Comparison of ENCODE assay signal across 8 cellular contexts in the genomic region with DNA sequence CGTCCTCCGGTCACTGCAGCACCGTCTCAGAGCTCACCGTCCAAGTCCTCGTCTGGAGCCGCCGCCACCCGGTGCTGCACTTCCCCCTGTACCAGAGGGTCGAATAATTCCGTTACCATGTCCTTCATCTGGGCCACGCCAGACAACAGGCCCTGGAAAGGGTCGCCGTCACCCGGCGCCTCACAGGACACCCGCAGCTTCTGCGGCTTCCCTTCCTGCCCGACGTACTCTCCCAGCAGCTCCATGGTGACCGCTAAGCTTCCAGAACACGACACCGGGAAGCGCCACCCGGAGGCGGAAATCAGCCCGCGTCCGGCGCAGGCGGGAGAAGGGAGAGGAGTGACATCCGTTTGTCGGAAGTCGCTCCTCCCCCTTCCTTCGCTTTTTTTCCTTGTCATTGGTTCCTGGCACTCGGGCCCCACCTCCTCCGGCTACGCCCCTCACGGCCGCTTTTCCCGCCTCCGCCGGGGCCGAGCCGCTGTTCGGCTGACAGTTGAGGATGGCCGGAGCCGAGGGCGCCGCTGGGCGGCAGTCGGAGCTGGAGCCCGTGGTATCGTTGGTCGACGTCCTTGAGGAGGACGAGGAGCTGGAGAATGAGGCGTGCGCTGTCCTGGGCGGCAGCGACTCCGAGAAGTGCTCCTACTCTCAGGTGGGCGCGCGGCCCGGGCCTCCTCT. TPM values are rescaled to one million over a fixed set of nuclear protein-coding genes. Genes with fewer than 3 reads are reported as not detected.
DNase-seq lines count a peak whose midpoint lies in the region; TF ChIP-seq lines count a peak whose summit lies in the region.

GON7 (minus strand) TSS at position 273 of the 675 bp plus-strand sequence; CDS start at position 245, 28 bp downstream.
A gene with protein sequence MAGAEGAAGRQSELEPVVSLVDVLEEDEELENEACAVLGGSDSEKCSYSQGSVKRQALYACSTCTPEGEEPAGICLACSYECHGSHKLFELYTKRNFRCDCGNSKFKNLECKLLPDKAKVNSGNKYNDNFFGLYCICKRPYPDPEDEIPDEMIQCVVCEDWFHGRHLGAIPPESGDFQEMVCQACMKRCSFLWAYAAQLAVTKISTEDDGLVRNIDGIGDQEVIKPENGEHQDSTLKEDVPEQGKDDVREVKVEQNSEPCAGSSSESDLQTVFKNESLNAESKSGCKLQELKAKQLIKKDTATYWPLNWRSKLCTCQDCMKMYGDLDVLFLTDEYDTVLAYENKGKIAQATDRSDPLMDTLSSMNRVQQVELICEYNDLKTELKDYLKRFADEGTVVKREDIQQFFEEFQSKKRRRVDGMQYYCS (plus strand): TSS at position 464 of the 675 bp plus-strand sequence. CDS start 36 bp downstream, at position 500.

- H3K4me3 Mint-ChIP-seq in nephron: peak within 1 kb of the TSS; percentile 83 to 100 (median 98)
- H3K4me3 Mint-ChIP-seq in stimulated activated naive CD8-positive, alpha-beta T cell treated with anti-CD3 and anti-CD28 coated beads, Interleukin-15, Interleukin-2, amounts not matched to agents 100 ng/mL and 50 ng/mL, for 24 hours: peak within 1 kb of the TSS; percentile 95

- H3K27ac Mint-ChIP-seq in nephron: peak within 1 kb of the TSS; percentile 6 to 72 (median 61)
- H3K27ac Mint-ChIP-seq in stimulated activated naive CD8-positive, alpha-beta T cell treated with anti-CD3 and anti-CD28 coated beads, Interleukin-15, Interleukin-2, amounts not matched to agents 100 ng/mL and 50 ng/mL, for 24 hours: peak within 1 kb of the TSS; percentile 94

- TF ChIP-seq CTCF in fibroblast of pulmonary artery (IDR thresholded peaks at IDR 0.05; ENCODE audit: low read length, missing control alignments) (peak; percentile 17), nephron (IDR thresholded peaks at IDR 0.05; ENCODE audit: unreplicated experiment in 3 of 3) (peak in 2 of 3 experiments; percentile 0 to 6)

- peaks cover 11% of the 10 kb centered on the region for H3K36me3 Mint-ChIP-seq in nephron (ENCODE audit: low read depth)
- peaks cover 38% of the 10 kb centered on the region for H3K36me3 Mint-ChIP-seq in stimulated activated naive CD8-positive, alpha-beta T cell treated with anti-CD3 and anti-CD28 coated beads, Interleukin-15, Interleukin-2, amounts not matched to agents 100 ng/mL and 50 ng/mL, for 24 hours (ENCODE audit: low read depth)

- in situ Hi-C loops in G401 (cut with HindIII; ENCODE audit: low sequenced_read_pairs): no loop called here

- H3K27me3 ChIP-seq in H7 (ENCODE audit: control insufficient read depth, insufficient read depth, low read length): no peaks in the 10 kb centered on the region

- no peaks in the 10 kb centered on the region for H3K27me3 Mint-ChIP-seq in nephron (ENCODE audit: low read depth)
- no peaks in the 10 kb centered on the region for H3K27me3 Mint-ChIP-seq in stimulated activated naive CD8-positive, alpha-beta T cell treated with anti-CD3 and anti-CD28 coated beads, Interleukin-15, Interleukin-2, amounts not matched to agents 100 ng/mL and 50 ng/mL, for 24 hours

- no peaks in the 10 kb centered on the region for H3K9me3 Mint-ChIP-seq in nephron
- no peaks in the 10 kb centered on the region for H3K9me3 Mint-ChIP-seq in stimulated activated naive CD8-positive, alpha-beta T cell treated with anti-CD3 and anti-CD28 coated beads, Interleukin-15, Interleukin-2, amounts not matched to agents 100 ng/mL and 50 ng/mL, for 24 hours

- H3K36me3 ChIP-seq in H7 (replicated peaks; ENCODE audit: control insufficient read depth, insufficient read depth, low read length): no peaks in the 10 kb centered on the region; the same call in none of the 2 replicates

- peaks cover 20% of the 10 kb centered on the region for H3K4me1 Mint-ChIP-seq in nephron
- peaks cover 56% of the 10 kb centered on the region for H3K4me1 Mint-ChIP-seq in stimulated activated naive CD8-positive, alpha-beta T cell treated with anti-CD3 and anti-CD28 coated beads, Interleukin-15, Interleukin-2, amounts not matched to agents 100 ng/mL and 50 ng/mL, for 24 hours (ENCODE audit: low read depth)

- H3K4me3 ChIP-seq in H7 (ENCODE audit: insufficient read depth, low read depth, low read length) (peak within 1 kb of the TSS; percentile 91), fibroblast of pulmonary artery (replicated peaks; ENCODE audit: low read depth, low read length) (peak within 1 kb of the TSS; percentile 93)

- DNase-seq in G401 (ENCODE audit: low spot score) (peak; percentile 98), H7 (peak; percentile 97), M059J (ENCODE audit: low read depth) (peak; percentile 96), SHP77 (lab: John Stamatoyannopoulos, UW) (peak; percentile 95 to 97), fibroblast of pulmonary artery (ENCODE audit: low read depth) (peak; percentile 97)
- DNase-seq in activated effector memory CD4-positive, alpha-beta T cell treated with Interleukin-2 at 50 U/mL for 16 hours: peak; percentile 82

RNA-seq across cellular contexts. Expression of gene GON7, which starts in this region (rescaled TPM):
- total RNA-seq in G401 (2014; rRNA removed; shearing (Covaris generic)): 42.8 and 48.8 TPM in 2 replicates
- total RNA-seq in H7 (2014; rRNA removed; shearing (Covaris generic)): 5.0 and 8.7 TPM in 2 replicates
- 11.4 and 23.5 TPM in 2 replicates for total RNA-seq in M059J (2014; rRNA removed; shearing (Covaris generic))

RNA-seq across cellular contexts. Expression of the second gene that starts in this region (rescaled TPM):
- total RNA-seq in G401 (2014; rRNA removed; shearing (Covaris generic)): 31.4 and 35.6 TPM in 2 replicates
- total RNA-seq in H7 (2014; rRNA removed; shearing (Covaris generic)): 42.2 and 45.7 TPM in 2 replicates
- 29.7 and 48.2 TPM in 2 replicates for total RNA-seq in M059J (2014; rRNA removed; shearing (Covaris generic))

Comparison
In these comparisons a context has a peak if more than half of its experiments do, and no peak if none do; other contexts are left out.
1. Peak in every context shown above with its lines: DNase-seq and H3K4me3 ChIP-seq.